In genomic region chr11:115929618-115930129, GRCh38 we compare ENCODE assay signal across 16 cellular contexts.
DNase-seq lines count a peak whose midpoint lies in the region; ATAC-seq, FAIRE-seq and TF ChIP-seq lines count a peak whose summit lies in the region.
"Had no signal": no experiment of that assay in that cellular context is flagged by ENCODE, and none has a peak within 500 bp of the region (broad histone marks: within the 10 kb centered on the region; RNA-seq: fewer than 3 reads in every experiment).

No MANE protein-coding gene starts in this region.

- peaks cover 5 to 26% (median 16%) of the 10 kb centered on the region in 9 donors for H3K4me1 ChIP-seq in heart right ventricle
- H3K4me1 ChIP-seq: pancreas, Peyer's patch had no signal

- H3K4me3 ChIP-seq in heart right ventricle: no peak overlapping the region
- H3K4me3 ChIP-seq: hepatocyte, K562, pancreas, Peyer's patch had no signal

- 81 to 82% methylated on average over 6 of the region's 6 CpGs for WGBS in heart right ventricle, 2 donors

- DNase-seq in GM12891 (ENCODE audit: insufficient read length, low spot score): no peak
- DNase-seq in glomerular visceral epithelial cell (ENCODE audit: extremely low spot score): peak; percentile 63
- no peak for DNase-seq in HCEC 1CT
- DNase-seq in caudate nucleus (lab: John Stamatoyannopoulos, UW): no peak
- DNase-seq in heart right ventricle: no peak
- DNase-seq: activated CD8-positive, alpha-beta T cell treated with anti-CD3 and anti-CD28 coated beads, Interleukin-2, amount 10 ng/mL, durations not matched to agents 7 days and 5 days; activated naive CD4-positive, alpha-beta T cell treated with Interleukin-2 at 50 U/mL for 16 hours; pancreas; Peyer's patch had no signal

- no peak for TF ChIP-seq CTCF in heart right ventricle (IDR thresholded peaks at IDR 0.05)

- peaks cover 0 to 12% (median 0%) of the 10 kb centered on the region in 7 donors for H3K27me3 ChIP-seq in heart right ventricle
- H3K27me3 ChIP-seq: pancreas, Peyer's patch had no signal

- H3K27ac ChIP-seq in caudate nucleus (ENCODE audit: low read depth, low read length) (no peak overlapping the region), heart right ventricle (no peak overlapping the region)
- H3K27ac ChIP-seq: epithelial cell of prostate, hepatocyte, pancreas, Peyer's patch had no signal

- peak; percentile 91 for FAIRE-seq in GM12891 (lab: Jason Lieb, UNC)
- FAIRE-seq: G401.6, K562, pancreas had no signal

- TF ChIP-seq POLR2A in GM12891 (IDR thresholded peaks at IDR 0.05; ENCODE audit: low read depth, low read length): peak; percentile 65; the same call in 1 of the 2 replicates

- no peaks in the 10 kb centered on the region for H3K9me3 ChIP-seq in heart right ventricle
- H3K9me3 ChIP-seq: pancreas, Peyer's patch had no signal

- peak; percentile 22 for ATAC-seq in GM19452 (IDR thresholded peaks at IDR 0.05; ENCODE audit: unreplicated experiment)
- ATAC-seq in HG03159 (IDR thresholded peaks at IDR 0.05; ENCODE audit: unreplicated experiment): peak; percentile 17
- no peak for ATAC-seq in HG03457 (IDR thresholded peaks at IDR 0.05; ENCODE audit: unreplicated experiment)
- no peak for ATAC-seq in heart right ventricle
- ATAC-seq: activated CD8-positive, alpha-beta T cell treated with anti-CD3 and anti-CD28 coated beads, Interleukin-2, amount 10 ng/mL, durations not matched to agents 7 days and 5 days; K562 had no signal

- H3K36me3 ChIP-seq in heart right ventricle: no peaks in the 10 kb centered on the region
- H3K36me3 ChIP-seq: pancreas, Peyer's patch had no signal

- intact Hi-C loops in heart right ventricle (cut with DNase I): no loop called here

TF ChIP-seq in GM12891, 5 proteins besides CTCF, POLR2A, EP300 and RAD21:
- TF ChIP-seq SPI1 (IDR thresholded peaks at IDR 0.05; ENCODE audit: low read depth, low read length): peak; percentile 49; the same call in 1 of the 2 replicates
- peak; percentile 37; the same call in 1 of the 2 replicates for TF ChIP-seq TAF1 (IDR thresholded peaks at IDR 0.05; ENCODE audit: low read depth, low read length)
- TF ChIP-seq PAX5 (IDR thresholded peaks at IDR 0.05; ENCODE audit: insufficient read depth, low read length, severe bottlenecking): peak; percentile 38
- TF ChIP-seq POU2F2 (IDR thresholded peaks at IDR 0.05; ENCODE audit: low read depth, low read length): 0 out of 2 replicates have a peak, but pooled peaks have one; percentile 40
- TF ChIP-seq POLR2AphosphoS5 (IDR thresholded peaks at IDR 0.05; ENCODE audit: low read depth, low read length): no peak; the same call in 1 of the 2 replicates

Comparison
In these comparisons a context has a peak if more than half of its experiments do, and no peak if none do; other contexts are left out.
1. ATAC-seq: peak in GM19452 (single experiment) and HG03159 (single experiment); none in HG03457 (single experiment) and heart right ventricle (0 of 8).